Comparison of ENCODE assay signal across 9 cellular contexts in genomic region chr7:45203947-45204445, GRCh38. TPM values are rescaled to one million over a fixed set of nuclear protein-coding genes. Genes with fewer than 3 reads are reported as not detected.
DNase-seq lines count a peak whose midpoint lies in the region; ATAC-seq and TF ChIP-seq lines count a peak whose summit lies in the region.
"Had no signal": no experiment of that assay in that cellular context is flagged by ENCODE, and none has a peak within 500 bp of the region (broad histone marks: within the 10 kb centered on the region; RNA-seq: fewer than 3 reads in every experiment).

No MANE protein-coding gene starts in this region.

- H3K27ac ChIP-seq in CD4-positive, CD25-positive, alpha-beta regulatory T cell (ENCODE audit: insufficient read depth, low read length, poor library complexity, severe bottlenecking): peak overlapping the region; percentile 37
- H3K27ac ChIP-seq in uterus: peak overlapping the region; percentile 13 to 67

- H3K9me3 Mint-ChIP-seq in CD4-positive, CD25-positive, alpha-beta regulatory T cell: no peaks in the 10 kb centered on the region

- peaks cover 13 to 22% (median 19%) of the 10 kb centered on the region in 4 donors for H3K4me1 Mint-ChIP-seq in CD4-positive, CD25-positive, alpha-beta regulatory T cell

- H3K9me3 ChIP-seq in CD4-positive, CD25-positive, alpha-beta regulatory T cell (ENCODE audit: control insufficient read depth in 2 of 2, low read length in 2 of 2): no peaks in the 10 kb centered on the region
- no peaks in the 10 kb centered on the region for H3K9me3 ChIP-seq in uterus

- no peaks in the 10 kb centered on the region for H3K36me3 ChIP-seq in CD4-positive, CD25-positive, alpha-beta regulatory T cell (ENCODE audit: control insufficient read depth, insufficient read depth, low read length)
- H3K36me3 ChIP-seq in uterus: no peaks in the 10 kb centered on the region

- peaks cover 3% of the 10 kb centered on the region for H3K27me3 ChIP-seq in CD4-positive, CD25-positive, alpha-beta regulatory T cell (ENCODE audit: control insufficient read depth, insufficient read depth, low read length)
- no peaks in the 10 kb centered on the region for H3K27me3 ChIP-seq in uterus

- peaks cover 11% of the 10 kb centered on the region for H3K4me1 ChIP-seq in CD4-positive, CD25-positive, alpha-beta regulatory T cell (ENCODE audit: control insufficient read depth, insufficient read depth, low read length, poor library complexity, severe bottlenecking)
- H3K4me1 ChIP-seq in uterus: no peaks in the 10 kb centered on the region

- H3K4me3 Mint-ChIP-seq in CD4-positive, CD25-positive, alpha-beta regulatory T cell: peak overlapping the region in 1 of 4 donors; percentile 24

- in situ Hi-C loops in ACHN (cut with HindIII; ENCODE audit: low pct_ligation_motif_present, low pct_unique_long_range_greater_than_20kb, low sequenced_read_pairs): no loop called here

- H3K27me3 Mint-ChIP-seq in CD4-positive, CD25-positive, alpha-beta regulatory T cell: peaks cover 14% of the 10 kb centered on the region

- peak in 1 of 3 donors; percentile 83 for DNase-seq in CD4-positive, CD25-positive, alpha-beta regulatory T cell
- DNase-seq in LHCN-M2 (ENCODE audit: low read depth) (peak; percentile 18), fibroblast of peridontal ligament (ENCODE audit: extremely low read depth) (peak; percentile 83), uterus (no peak), NCI-H82 (lab: John Stamatoyannopoulos, UW) (no peak), iPS-NIHi7 (ENCODE audit: extremely low spot score) (no peak), ACHN (no peak)

- no peaks in the 10 kb centered on the region for H3K36me3 Mint-ChIP-seq in CD4-positive, CD25-positive, alpha-beta regulatory T cell

- H3K27ac Mint-ChIP-seq in CD4-positive, CD25-positive, alpha-beta regulatory T cell: peak overlapping the region in 1 of 3 donors; percentile 29

- peak overlapping the region; percentile 35 for H3K4me3 ChIP-seq in CD4-positive, CD25-positive, alpha-beta regulatory T cell (ENCODE audit: low read depth, low read length)
- no peak overlapping the region for H3K4me3 ChIP-seq in uterus

- peak; percentile 64 to 66 for ATAC-seq in CD4-positive, CD25-positive, alpha-beta regulatory T cell (ENCODE audit: low read depth in 2 of 2)
- ATAC-seq in GM19468 (IDR thresholded peaks at IDR 0.05; ENCODE audit: extremely low read depth, unreplicated experiment): peak; percentile 55

- no peak for TF ChIP-seq CTCF in uterus (IDR thresholded peaks at IDR 0.05)

- no peak for TF ChIP-seq POLR2A in uterus (IDR thresholded peaks at IDR 0.05)

- intact Hi-C loops in uterus (cut with DNase I; ENCODE audit: low total_unique reads): no loop called here

RNA-seq across cellular contexts. Expression of gene RAMP3, which starts 46.4 kb away (rescaled TPM):
- total RNA-seq in CD4-positive, CD25-positive, alpha-beta regulatory T cell: not detected
- not detected for polyA plus RNA-seq in CD4-positive, CD25-positive, alpha-beta regulatory T cell
- not detected in 2 replicates for total RNA-seq in LHCN-M2 (2014; rRNA removed)
- not detected for polyA plus RNA-seq in LHCN-M2 (2012)
- 100 to 1,000 TPM in 1 of 4 donors, 10 to 100 TPM in 3; 11.9 to 182 (median 57.5) TPM for total RNA-seq in uterus
- total RNA-seq: endothelial cell of umbilical vein had no signal
- polyA plus RNA-seq: endothelial cell of umbilical vein had no signal

Comparison
In these comparisons a context has a peak if more than half of its experiments do, and no peak if none do; other contexts are left out.
1. DNase-seq: peak in LHCN-M2 (single experiment) and fibroblast of peridontal ligament (single experiment); none in uterus (0 of 2), NCI-H82 (single experiment), iPS-NIHi7 (single experiment) and ACHN (single experiment).
2. RNA of gene RAMP3, which starts 46.4 kb away (total RNA-seq): 11.9 to 182 TPM in uterus; not detected in CD4-positive, CD25-positive, alpha-beta regulatory T cell (single experiment) and not detected in LHCN-M2; every median in the first group is over 10 times any median in the second.